10 cellular contexts compared by ENCODE assay signal in the genomic region with DNA sequence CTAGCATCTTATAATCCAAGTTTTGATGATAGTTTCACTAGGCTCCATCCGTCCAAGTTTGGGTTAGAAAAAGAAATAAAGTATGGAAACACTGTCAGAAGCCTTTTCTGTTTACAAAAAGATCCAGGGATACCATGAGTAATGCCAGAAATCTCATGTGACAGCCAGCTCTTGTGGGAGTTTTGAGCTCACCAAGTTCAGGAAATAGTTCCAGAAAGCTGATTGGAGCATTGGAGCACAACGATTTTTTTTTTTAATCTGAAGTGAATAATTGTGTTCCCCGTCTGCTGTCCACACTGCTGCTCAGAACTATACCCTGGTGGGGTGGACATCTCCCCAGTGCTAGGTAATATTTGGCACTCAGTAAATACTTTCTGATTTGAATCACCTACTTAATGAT.
DNase-seq lines count a peak whose midpoint lies in the region; ATAC-seq and FAIRE-seq lines count a peak whose summit lies in the region.
"Had no signal": no experiment of that assay in that cellular context is flagged by ENCODE, and none has a peak within 500 bp of the region (broad histone marks: within the 10 kb centered on the region; RNA-seq: fewer than 3 reads in every experiment).

No MANE protein-coding gene starts in this region.

- ATAC-seq in activated CD4-positive, CD25-positive, alpha-beta regulatory T cell treated with anti-CD3 and anti-CD28 coated beads, Interleukin-2, amount 50 U/mL, for 24 hours, result no peak
- no peak for ATAC-seq in GM21447 (IDR thresholded peaks at IDR 0.05; ENCODE audit: unreplicated experiment)

- no peaks in the 10 kb centered on the region for H3K79me1 ChIP-seq in mesendoderm (ENCODE audit: low read length)

- no peak overlapping the region for H4K8ac ChIP-seq in mesendoderm (ENCODE audit: low read depth, low read length)

- no peak overlapping the region for H3K9ac ChIP-seq in mesendoderm (ENCODE audit: low read length)

- H2BK15ac ChIP-seq in mesendoderm (replicated peaks; ENCODE audit: low read depth), result no peak overlapping the region

- no peak overlapping the region for H2BK120ac ChIP-seq in mesendoderm (ENCODE audit: low read depth, low read length)

- no peak overlapping the region for H3K23ac ChIP-seq in mesendoderm (ENCODE audit: low read length)

- DNase-seq in AG08395 (ENCODE audit: low spot score) (peak; percentile 82), amniotic epithelial cell (ENCODE audit: low read depth) (peak; percentile 82), frontal cortex (ENCODE audit: low spot score in 2 of 2) (no peak), pons (ENCODE audit: low spot score) (peak; percentile 85), NCI-H1930 (lab: John Stamatoyannopoulos, UW) (no peak), mesendoderm (no peak)
- DNase-seq: CD4-positive, CD25-positive, alpha-beta regulatory T cell; NCI-H1436 treated with DMSO at 0.1 percent for 48 hours had no signal

- no peaks in the 10 kb centered on the region for H3K36me3 ChIP-seq in mesendoderm (ENCODE audit: control insufficient read depth, insufficient read depth, low read length)

- no peak overlapping the region for H2BK5ac ChIP-seq in mesendoderm (ENCODE audit: low read length)

- H3K4ac ChIP-seq in mesendoderm (ENCODE audit: low read depth, low read length), result no peak overlapping the region

- H3K18ac ChIP-seq in mesendoderm (ENCODE audit: low read length), result no peak overlapping the region

- no peak overlapping the region for H3K27ac ChIP-seq in mesendoderm (ENCODE audit: low read depth, low read length)

- no CpG with 5 or more reads among the region's 3 CpGs for WGBS in mesendoderm (ENCODE audit: extremely low coverage, insufficient coverage, low lambda C conversion rate)

- no peak overlapping the region for H3K4me3 ChIP-seq in mesendoderm (ENCODE audit: low read length)

- no peaks in the 10 kb centered on the region for H3K4me1 ChIP-seq in mesendoderm (ENCODE audit: control insufficient read depth, low read depth, low read length)

- H3K79me2 ChIP-seq in mesendoderm (ENCODE audit: control insufficient read depth, insufficient read depth, low read length), result no peaks in the 10 kb centered on the region

- FAIRE-seq in frontal cortex (lab: Jason Lieb, UNC), result peak; percentile 3

- no peak overlapping the region for H4K5ac ChIP-seq in mesendoderm (ENCODE audit: low read length)

- no peak overlapping the region for H3K4me2 ChIP-seq in mesendoderm (ENCODE audit: low read length)

- H3K56ac ChIP-seq in mesendoderm (ENCODE audit: low read length), result no peak overlapping the region

- no peak overlapping the region for H2AK5ac ChIP-seq in mesendoderm (ENCODE audit: low read length)

- no peaks in the 10 kb centered on the region for H3K27me3 ChIP-seq in mesendoderm (ENCODE audit: insufficient read depth, low read length, poor library complexity)

Comparison
In these comparisons a context has a peak if more than half of its experiments do, and no peak if none do; other contexts are left out.
1. DNase-seq: peak in AG08395 (single experiment), amniotic epithelial cell (single experiment) and pons (single experiment); none in frontal cortex (0 of 2), NCI-H1930 (0 of 2) and mesendoderm (single experiment).